13 cellular contexts compared by ENCODE assay signal in genomic region chr16:50550035-50550434, GRCh38. TPM values are rescaled to one million over a fixed set of nuclear protein-coding genes. Genes with fewer than 3 reads are reported as not detected.
DNase-seq lines count a peak whose midpoint lies in the region; ATAC-seq and TF ChIP-seq lines count a peak whose summit lies in the region.
"Had no signal": no experiment of that assay in that cellular context is flagged by ENCODE, and none has a peak within 500 bp of the region (broad histone marks: within the 10 kb centered on the region; RNA-seq: fewer than 3 reads in every experiment).

No MANE protein-coding gene starts in this region.

- TF ChIP-seq CTCF in upper lobe of right lung (IDR thresholded peaks at IDR 0.05) (no peak), osteoblast (IDR thresholded peaks at IDR 0.05; ENCODE audit: extremely low read depth, low read depth, low read length) (no peak)

- DNase-seq in stimulated activated CD4-positive, alpha-beta T cell treated with anti-CD3 and anti-CD28 coated beads, Interleukin-12 subunit alpha, Interleukin-12 subunit beta, amount 100 ng/mL, for 4 hours: peak; percentile 5
- no peak for DNase-seq in stimulated activated CD4-positive, alpha-beta T cell treated with anti-CD3 and anti-CD28 coated beads, Interleukin-2, amount 100 ng/mL, for 48 hours
- DNase-seq in central memory CD8-positive, alpha-beta T cell (ENCODE audit: low spot score in 2 of 2): no peak
- peak in 8 of 10 donors; percentile 15 to 57 (median 48) for DNase-seq in naive thymus-derived CD8-positive, alpha-beta T cell
- DNase-seq in upper lobe of right lung (no peak), osteoblast (ENCODE audit: insufficient read length, low spot score, missing footprints) (no peak), putamen (ENCODE audit: low spot score) (no peak), glomerular visceral epithelial cell (ENCODE audit: extremely low spot score) (no peak)
- DNase-seq: activated naive CD8-positive, alpha-beta T cell treated with anti-CD3 and anti-CD28 coated beads, Interleukin-2, amount 10 ng/mL, durations not matched to agents 7 days and 5 days; NCI-H446 treated with DMSO at 0.1 percent for 48 hours had no signal

- no peaks in the 10 kb centered on the region for H4K20me1 ChIP-seq in osteoblast (ENCODE audit: insufficient read depth, low read length)

- H2AFZ ChIP-seq in osteoblast (ENCODE audit: low read length): no peak overlapping the region

- H3K9me3 ChIP-seq in upper lobe of right lung: no peaks in the 10 kb centered on the region
- H3K9me3 ChIP-seq in osteoblast (ENCODE audit: low read depth, low read length): no peaks in the 10 kb centered on the region
- H3K9me3 ChIP-seq: BLaER1 had no signal

- H3K4me3 Mint-ChIP-seq in central memory CD8-positive, alpha-beta T cell: peak overlapping the region; percentile 75
- peak overlapping the region; percentile 68 to 91 (median 82) for H3K4me3 Mint-ChIP-seq in naive thymus-derived CD8-positive, alpha-beta T cell

- peak overlapping the region; percentile 74 for H3K27ac Mint-ChIP-seq in central memory CD8-positive, alpha-beta T cell (ENCODE audit: low read depth)
- H3K27ac Mint-ChIP-seq in naive thymus-derived CD8-positive, alpha-beta T cell: peak overlapping the region; percentile 41 to 91 (median 84)
- H3K27ac Mint-ChIP-seq: activated naive CD8-positive, alpha-beta T cell treated with anti-CD3 and anti-CD28 coated beads, Interleukin-2, amount 10 ng/mL, durations not matched to agents 7 days and 5 days had no signal

- POLR2A ChIA-PET in naive thymus-derived CD8-positive, alpha-beta T cell (lab: Charles Lee): interaction anchor here (1.1 to 1.2 kb wide), 2 partner anchors 10 to 196 kb away, joined by 3 to 6 read pairs; no protein-coding TSS in a partner anchor

- H3K36me3 ChIP-seq in upper lobe of right lung (no peaks in the 10 kb centered on the region), osteoblast (ENCODE audit: insufficient read depth, low read length) (no peaks in the 10 kb centered on the region)
- H3K36me3 ChIP-seq: BLaER1 had no signal

- H3K4me1 Mint-ChIP-seq in central memory CD8-positive, alpha-beta T cell: peaks cover 23% of the 10 kb centered on the region
- H3K4me1 Mint-ChIP-seq in naive thymus-derived CD8-positive, alpha-beta T cell: peaks cover 22 to 58% (median 29%) of the 10 kb centered on the region in 4 donors

- no peaks in the 10 kb centered on the region for H3K4me1 ChIP-seq in upper lobe of right lung
- H3K4me1 ChIP-seq in osteoblast (ENCODE audit: insufficient read depth, low read length): no peaks in the 10 kb centered on the region
- H3K4me1 ChIP-seq: BLaER1 had no signal

- no peaks in the 10 kb centered on the region for H3K9me3 Mint-ChIP-seq in central memory CD8-positive, alpha-beta T cell
- H3K9me3 Mint-ChIP-seq in naive thymus-derived CD8-positive, alpha-beta T cell: peaks cover 0 to 3% (median 0%) of the 10 kb centered on the region in 9 donors
- H3K9me3 Mint-ChIP-seq: activated naive CD8-positive, alpha-beta T cell treated with anti-CD3 and anti-CD28 coated beads, Interleukin-2, amount 10 ng/mL, durations not matched to agents 7 days and 5 days had no signal

- H3K79me2 ChIP-seq in osteoblast (ENCODE audit: insufficient read depth, low read length): no peaks in the 10 kb centered on the region

- H3K4me3 ChIP-seq in upper lobe of right lung (peak overlapping the region; percentile 70), osteoblast (ENCODE audit: insufficient read depth, low read length) (no peak overlapping the region)
- H3K4me3 ChIP-seq: BLaER1 had no signal

- H3K36me3 Mint-ChIP-seq in central memory CD8-positive, alpha-beta T cell (ENCODE audit: insufficient read depth): peaks cover 13% of the 10 kb centered on the region
- H3K36me3 Mint-ChIP-seq in naive thymus-derived CD8-positive, alpha-beta T cell: peaks cover 0 to 4% (median 4%) of the 10 kb centered on the region in 3 donors
- H3K36me3 Mint-ChIP-seq: activated naive CD8-positive, alpha-beta T cell treated with anti-CD3 and anti-CD28 coated beads, Interleukin-2, amount 10 ng/mL, durations not matched to agents 7 days and 5 days had no signal

- H3K27ac ChIP-seq in upper lobe of right lung: no peak overlapping the region
- no peak overlapping the region for H3K27ac ChIP-seq in osteoblast (ENCODE audit: low read depth, low read length)
- H3K27ac ChIP-seq: BLaER1 had no signal

- H3K27me3 Mint-ChIP-seq in central memory CD8-positive, alpha-beta T cell: no peaks in the 10 kb centered on the region
- peaks cover 0 to 8% (median 0%) of the 10 kb centered on the region in 5 donors for H3K27me3 Mint-ChIP-seq in naive thymus-derived CD8-positive, alpha-beta T cell

- no peak for ATAC-seq in central memory CD8-positive, alpha-beta T cell (replicated peaks; ENCODE audit: extremely low read depth, poor library complexity, severe bottlenecking)
- ATAC-seq in naive thymus-derived CD8-positive, alpha-beta T cell: peak; percentile 4 to 19
- ATAC-seq in upper lobe of right lung: no peak
- ATAC-seq: left lobe of liver, Right ventricle myocardium inferior had no signal

- intact Hi-C loops in upper lobe of right lung (cut with DNase I): no loop called here

- H3K27me3 ChIP-seq in upper lobe of right lung (no peaks in the 10 kb centered on the region), osteoblast (ENCODE audit: insufficient read depth, low read length) (peaks cover 47% of the 10 kb centered on the region)

- H3K4me2 ChIP-seq in osteoblast (ENCODE audit: insufficient read depth, low read length): no peak overlapping the region
- H3K4me2 ChIP-seq: BLaER1 had no signal

RNA-seq across cellular contexts. Expression of gene NKD1, which starts 1.8 kb away (rescaled TPM):
- 1 to 10 TPM; 4.1 to 5.9 TPM for total RNA-seq in naive thymus-derived CD8-positive, alpha-beta T cell
- 1 to 10 TPM in 1 of 3 donors, under 1 TPM in 2; 0.07 to 1.4 (median 0.44) TPM for polyA plus RNA-seq in naive thymus-derived CD8-positive, alpha-beta T cell
- total RNA-seq in upper lobe of right lung: 47.2 TPM
- total RNA-seq in osteoblast: under 0.01 TPM in 2 replicates

Comparison
In these comparisons a context has a peak if more than half of its experiments do, and no peak if none do; other contexts are left out.
1. DNase-seq: peak in stimulated activated CD4-positive, alpha-beta T cell treated with anti-CD3 and anti-CD28 coated beads, Interleukin-12 subunit alpha, Interleukin-12 subunit beta, amount 100 ng/mL, for 4 hours (single experiment) and naive thymus-derived CD8-positive, alpha-beta T cell (8 of 10); none in stimulated activated CD4-positive, alpha-beta T cell treated with anti-CD3 and anti-CD28 coated beads, Interleukin-2, amount 100 ng/mL, for 48 hours (0 of 2), central memory CD8-positive, alpha-beta T cell (0 of 2), upper lobe of right lung (single experiment), osteoblast (single experiment), putamen (single experiment) and glomerular visceral epithelial cell (single experiment).
2. ATAC-seq: peak in naive thymus-derived CD8-positive, alpha-beta T cell (2 of 2); none in central memory CD8-positive, alpha-beta T cell (single experiment) and upper lobe of right lung (single experiment).